In the genomic region with DNA sequence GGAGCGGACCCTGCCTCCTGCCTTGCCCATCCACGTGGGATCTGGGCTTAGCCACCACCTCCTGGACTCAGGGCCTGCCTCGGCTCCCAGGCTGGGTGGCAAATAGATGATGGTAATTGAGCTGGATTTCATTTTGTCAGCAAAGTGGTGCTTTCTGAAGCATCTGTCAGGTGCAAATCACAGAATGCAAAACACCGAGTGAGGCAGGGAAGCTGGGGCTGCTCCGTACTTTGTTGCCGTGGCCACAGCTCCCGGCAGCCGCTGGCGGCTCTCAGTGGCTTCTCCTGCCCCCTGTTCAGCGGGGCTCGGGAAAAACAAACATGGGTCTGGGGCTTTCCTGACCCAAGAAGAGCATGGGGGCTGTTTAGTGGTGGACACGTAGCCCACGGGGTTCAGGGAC, we compare ENCODE assay signal across 1 cellular context.
TF ChIP-seq lines count a peak whose summit lies in the region.

No MANE protein-coding gene starts in this region.

TF ChIP-seq in WTC11, 78 proteins besides CTCF, POLR2A, EP300 and RAD21 (continued from another document):
- TF ChIP-seq JUN (CRISPR knock-in tag; IDR thresholded peaks at IDR 0.05): no peak
- no peak for TF ChIP-seq USF2 (CRISPR knock-in tag; IDR thresholded peaks at IDR 0.05)
